Comparison of ENCODE assay signal across 9 cellular contexts in the genomic region with DNA sequence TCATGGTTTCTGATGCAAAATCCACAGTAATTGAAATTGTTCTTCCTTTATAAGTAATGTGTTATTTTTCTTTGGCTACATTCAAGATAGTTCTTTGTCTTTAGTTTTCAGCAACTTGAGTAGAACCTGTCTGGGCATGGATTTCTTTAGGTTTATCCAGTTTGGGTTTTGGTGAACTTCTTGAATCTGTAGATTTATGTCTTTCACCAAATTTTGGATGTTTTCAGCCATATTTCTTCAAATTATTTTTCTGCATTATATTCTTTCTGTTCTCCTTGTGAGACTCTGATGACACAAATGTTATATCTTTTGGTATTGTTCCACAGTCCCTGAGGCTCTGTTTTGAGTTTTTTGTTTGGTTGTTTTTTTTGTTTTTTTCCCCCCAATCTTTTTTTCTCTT.
"Had no signal": no experiment of that assay in that cellular context is flagged by ENCODE, and none has a peak within 500 bp of the region (broad histone marks: within the 10 kb centered on the region; RNA-seq: fewer than 3 reads in every experiment).

No MANE protein-coding gene starts in this region.

- H3K27ac ChIP-seq: VCaP, WERI-Rb-1 had no signal

- H3K36me3 ChIP-seq: WERI-Rb-1 had no signal

- ATAC-seq: activated CD4-positive, alpha-beta T cell treated with anti-CD3 and anti-CD28 coated beads for 36 hours; activated CD4-positive, CD25-positive, alpha-beta regulatory T cell treated with anti-CD3 and anti-CD28 coated beads, Interleukin-2, amount 50 U/mL, for 24 hours; activated CD8-positive, alpha-beta memory T cell treated with anti-CD3 and anti-CD28 coated beads, Interleukin-2, amount 10 ng/mL, durations not matched to agents 7 days and 5 days; activated CD8-positive, alpha-beta T cell treated with anti-CD3 and anti-CD28 coated beads for 36 hours; activated CD8-positive, alpha-beta T cell treated with anti-CD3 and anti-CD28 coated beads, Interleukin-2, amount 10 ng/mL, durations not matched to agents 7 days and 5 days; T-helper 17 cell; WTC11 had no signal
